27 cellular contexts compared by ENCODE assay signal in genomic region chr22:37514526-37515051, GRCh38. TPM values are rescaled to one million over a fixed set of nuclear protein-coding genes. Genes with fewer than 3 reads are reported as not detected.
DNase-seq lines count a peak whose midpoint lies in the region; ATAC-seq and TF ChIP-seq lines count a peak whose summit lies in the region.
"Had no signal": no experiment of that assay in that cellular context is flagged by ENCODE, and none has a peak within 500 bp of the region (broad histone marks: within the 10 kb centered on the region; RNA-seq: fewer than 3 reads in every experiment).

No MANE protein-coding gene starts in this region.

- H3K4me3 ChIP-seq in Caco-2 (ENCODE audit: low read depth, low read length) (no peak overlapping the region), GM23338 (no peak overlapping the region), WERI-Rb-1 (ENCODE audit: low read depth, low read length) (no peak overlapping the region), gastrocnemius medialis (no peak overlapping the region)
- H3K4me3 ChIP-seq: GM12878, lung, sigmoid colon, uterus had no signal

- H3K4me2 ChIP-seq in GM23338, result no peak overlapping the region

- ATAC-seq in GM23338 (no peak), HG02885 (IDR thresholded peaks at IDR 0.05; ENCODE audit: poor library complexity, unreplicated experiment) (no peak), gastrocnemius medialis (no peak)
- ATAC-seq: activated T-helper 17 cell treated with anti-CD3 and anti-CD28 coated beads, Interleukin-2, amount 50 U/mL, for 72 hours; GM12878; stimulated activated memory B cell treated with anti-CD40 and anti-IgM and Interleukin-4, amounts not matched to agents 10 μg/mL and 1 μg/mL and 100 μg/mL, for 72 hours had no signal

- no peak for TF ChIP-seq POLR2A in gastrocnemius medialis (IDR thresholded peaks at IDR 0.05)

- BruUV-seq in Caco-2 (replicated peaks; lab: Mats Ljungman, UMichigan), result no TSS peak

- intact Hi-C loops in Caco-2 (cut with micrococcal nuclease; ENCODE audit: unreplicated experiment) (no loop called here), gastrocnemius medialis (cut with DNase I; ENCODE audit: low total_unique reads) (no loop called here)
- intact Hi-C loops in activated CD4-positive, alpha-beta memory T cell treated with anti-CD3 and anti-CD28 coated beads for 36 hours (cut with micrococcal nuclease), result no loop called here

- H3K9me3 ChIP-seq in Caco-2 (no peaks in the 10 kb centered on the region), WERI-Rb-1 (ENCODE audit: severe bottlenecking) (no peaks in the 10 kb centered on the region), gastrocnemius medialis (no peaks in the 10 kb centered on the region)
- H3K9me3 ChIP-seq: sigmoid colon, uterus had no signal

- TF ChIP-seq CTCF in Caco-2 (IDR thresholded peaks at IDR 0.05; ENCODE audit: insufficient read depth in 1 of 2, low read depth in 1 of 2, low read length in 1 of 2, severe bottlenecking in 1 of 2, unreplicated experiment in 1 of 2) (no peak), GM23338 (conservative IDR thresholded peaks at IDR 0.05; ENCODE audit: low read depth in 2 of 2) (no peak), WERI-Rb-1 (IDR thresholded peaks at IDR 0.05; ENCODE audit: low read depth, low read length) (no peak), nephron progenitor cell (IDR thresholded peaks at IDR 0.05) (no peak), gastrocnemius medialis (IDR thresholded peaks at IDR 0.05 in 4 of 5, conservative IDR thresholded peaks at IDR 0.05 in 1 of 5) (no peak)

- H3K4me3 Mint-ChIP-seq in Caco-2 (ENCODE audit: unreplicated experiment) (no peak overlapping the region), GM23338 (no peak overlapping the region), nephron progenitor cell (no peak overlapping the region)
- H3K4me3 Mint-ChIP-seq in activated CD4-positive, alpha-beta memory T cell treated with anti-CD3 and anti-CD28 coated beads for 36 hours, result no peak overlapping the region
- H3K4me3 Mint-ChIP-seq: activated B cell treated with CpG ODN at 0.5 μM for 24 hours; activated CD4-positive, alpha-beta memory T cell treated with anti-CD3 and anti-CD28 coated beads, Interleukin-2, amount 10 ng/mL, durations not matched to agents 7 days and 5 days; activated T-helper 17 cell treated with anti-CD3 and anti-CD28 coated beads, Interleukin-2, amount 50 U/mL, for 72 hours; stimulated activated memory B cell treated with anti-CD40 and anti-IgM and Interleukin-4, amounts not matched to agents 10 μg/mL and 1 μg/mL and 100 μg/mL, for 72 hours had no signal

- H3K27me3 ChIP-seq in Caco-2 (replicated peaks; ENCODE audit: control insufficient read depth, insufficient read depth, low read length) (no peaks in the 10 kb centered on the region), GM23338 (ENCODE audit: insufficient read depth) (peaks cover 21% of the 10 kb centered on the region), WERI-Rb-1 (ENCODE audit: insufficient read depth, low read depth, severe bottlenecking) (no peaks in the 10 kb centered on the region), gastrocnemius medialis (peaks cover 0 to 7% (median 7%) of the 10 kb centered on the region in 3 donors)

- no peaks in the 10 kb centered on the region for H3K9me2 ChIP-seq in GM23338 (ENCODE audit: insufficient read depth)

- no peaks in the 10 kb centered on the region for H3K27me3 Mint-ChIP-seq in Caco-2 (ENCODE audit: insufficient read depth, unreplicated experiment)
- peaks cover 13% of the 10 kb centered on the region for H3K27me3 Mint-ChIP-seq in GM23338 (ENCODE audit: insufficient read depth, low read depth, poor library complexity)
- peaks cover 11% of the 10 kb centered on the region for H3K27me3 Mint-ChIP-seq in nephron progenitor cell (ENCODE audit: low read depth, poor library complexity)
- peaks cover 9% of the 10 kb centered on the region for H3K27me3 Mint-ChIP-seq in activated CD4-positive, alpha-beta memory T cell treated with anti-CD3 and anti-CD28 coated beads for 36 hours

- H4K20me1 ChIP-seq in GM23338 (replicated peaks; ENCODE audit: insufficient read depth), result no peaks in the 10 kb centered on the region

- in situ Hi-C loops in gastrocnemius medialis (cut with MboI; ENCODE audit: low sequenced_read_pairs in 4 of 4), result no loop called here

- H3K36me3 Mint-ChIP-seq in Caco-2 (ENCODE audit: insufficient read depth, unreplicated experiment) (peaks cover 30% of the 10 kb centered on the region), GM23338 (ENCODE audit: low read depth) (peaks cover 8% of the 10 kb centered on the region; the same call in 2 of the 3 replicates), nephron progenitor cell (ENCODE audit: low read depth) (peaks cover 11% of the 10 kb centered on the region)
- H3K36me3 Mint-ChIP-seq in activated CD4-positive, alpha-beta memory T cell treated with anti-CD3 and anti-CD28 coated beads for 36 hours, result no peaks in the 10 kb centered on the region
- H3K36me3 Mint-ChIP-seq: stimulated activated memory B cell treated with anti-CD40 and anti-IgM and Interleukin-4, amounts not matched to agents 10 μg/mL and 1 μg/mL and 100 μg/mL, for 72 hours had no signal

- DNase-seq in Caco-2 (no peak), GM23338 (ENCODE audit: low spot score) (no peak), WERI-Rb-1 (peak; percentile 71), nephron progenitor cell (no peak), SKM-1 (lab: John Stamatoyannopoulos, UW; ENCODE audit: unreplicated experiment) (no peak), gastrocnemius medialis (no peak)
- DNase-seq in activated CD4-positive, alpha-beta memory T cell treated with anti-CD3 and anti-CD28 coated beads for 36 hours, result no peak
- DNase-seq: activated B cell treated with CpG ODN at 0.5 μM for 24 hours; activated CD4-positive, alpha-beta memory T cell treated with anti-CD3 and anti-CD28 coated beads, Interleukin-2, amount 10 ng/mL, durations not matched to agents 7 days and 5 days; activated CD8-positive, alpha-beta memory T cell treated with anti-CD3 and anti-CD28 coated beads, Interleukin-2, amount 50 U/mL, for 48 hours; activated naive CD4-positive, alpha-beta T cell treated with anti-CD3 and anti-CD28 coated beads, Interleukin-2, amount 50 U/mL, for 16 hours; amniotic stem cell; effector CD8-positive, alpha-beta T cell; NCI-H187 treated with DMSO at 0.1 percent for 48 hours; NCI-H774; SIG-M5; sigmoid colon; stimulated activated CD4-positive, alpha-beta T cell treated with anti-CD3 and anti-CD28 coated beads, Interleukin-4, amount 100 ng/mL, for 4 hours; SW 1271; T1000; uterus had no signal

- H2AFZ ChIP-seq in GM23338, result no peak overlapping the region

- peak overlapping the region; percentile 63 for H3K27ac Mint-ChIP-seq in Caco-2 (ENCODE audit: unreplicated experiment)
- peak overlapping the region; percentile 50; the same call in 1 of the 2 replicates for H3K27ac Mint-ChIP-seq in GM23338
- H3K27ac Mint-ChIP-seq in nephron progenitor cell, result peak overlapping the region; percentile 38
- no peak overlapping the region for H3K27ac Mint-ChIP-seq in activated CD4-positive, alpha-beta memory T cell treated with anti-CD3 and anti-CD28 coated beads for 36 hours
- H3K27ac Mint-ChIP-seq: activated B cell treated with CpG ODN at 0.5 μM for 24 hours; activated CD4-positive, alpha-beta memory T cell treated with anti-CD3 and anti-CD28 coated beads, Interleukin-2, amount 10 ng/mL, durations not matched to agents 7 days and 5 days; activated T-helper 17 cell treated with anti-CD3 and anti-CD28 coated beads, Interleukin-2, amount 50 U/mL, for 72 hours; stimulated activated memory B cell treated with anti-CD40 and anti-IgM and Interleukin-4, amounts not matched to agents 10 μg/mL and 1 μg/mL and 100 μg/mL, for 72 hours had no signal

- H3F3A ChIP-seq in GM23338 (replicated peaks; ENCODE audit: low read depth), result peaks cover 4% of the 10 kb centered on the region; the same call in 1 of the 2 replicates

- H3K4me1 Mint-ChIP-seq in Caco-2 (ENCODE audit: low read depth, unreplicated experiment), result peaks cover 24% of the 10 kb centered on the region
- peaks cover 12% of the 10 kb centered on the region for H3K4me1 Mint-ChIP-seq in GM23338
- peaks cover 57% of the 10 kb centered on the region for H3K4me1 Mint-ChIP-seq in nephron progenitor cell
- H3K4me1 Mint-ChIP-seq in activated CD4-positive, alpha-beta memory T cell treated with anti-CD3 and anti-CD28 coated beads for 36 hours (ENCODE audit: low read depth), result peaks cover 3% of the 10 kb centered on the region

- POLR2A ChIA-PET in Caco-2 (lab: Charles Lee), result no interaction called here
- POLR2A ChIA-PET in activated CD4-positive, alpha-beta memory T cell treated with anti-CD3 and anti-CD28 coated beads for 36 hours (lab: Charles Lee), result no interaction called here

- CTCF ChIA-PET in Caco-2 (lab: Charles Lee), result interaction anchor here (0.9 kb wide), 1 partner anchor 47 kb away, joined by 3 read pairs; no protein-coding TSS in a partner anchor
- CTCF ChIA-PET in activated CD4-positive, alpha-beta memory T cell treated with anti-CD3 and anti-CD28 coated beads for 36 hours (lab: Charles Lee), result no interaction called here

- peaks cover 7% of the 10 kb centered on the region; the same call in 1 of the 2 replicates for H3K36me3 ChIP-seq in Caco-2 (ENCODE audit: control insufficient read depth, insufficient read depth, low read length)
- H3K36me3 ChIP-seq in GM23338 (ENCODE audit: insufficient read depth), result no peaks in the 10 kb centered on the region
- H3K36me3 ChIP-seq in WERI-Rb-1, result no peaks in the 10 kb centered on the region; the same call in 1 of the 2 replicates
- no peaks in the 10 kb centered on the region for H3K36me3 ChIP-seq in gastrocnemius medialis
- H3K36me3 ChIP-seq: sigmoid colon, uterus had no signal

- peaks cover 33% of the 10 kb centered on the region for H3K4me1 ChIP-seq in Caco-2
- peaks cover 3% of the 10 kb centered on the region; the same call in 1 of the 2 replicates for H3K4me1 ChIP-seq in GM23338 (ENCODE audit: insufficient read depth)
- peaks cover 11 to 18% of the 10 kb centered on the region in 2 donors for H3K4me1 ChIP-seq in gastrocnemius medialis

- no peaks in the 10 kb centered on the region for H3K79me2 ChIP-seq in GM23338 (replicated peaks; ENCODE audit: insufficient read depth)

- no peaks in the 10 kb centered on the region for H3K9me3 Mint-ChIP-seq in Caco-2 (ENCODE audit: unreplicated experiment)
- peaks cover 6% of the 10 kb centered on the region; the same call in 2 of the 3 replicates for H3K9me3 Mint-ChIP-seq in GM23338
- H3K9me3 Mint-ChIP-seq in nephron progenitor cell, result peaks cover 3% of the 10 kb centered on the region
- H3K9me3 Mint-ChIP-seq in activated CD4-positive, alpha-beta memory T cell treated with anti-CD3 and anti-CD28 coated beads for 36 hours, result no peaks in the 10 kb centered on the region
- H3K9me3 Mint-ChIP-seq: activated CD4-positive, alpha-beta memory T cell treated with anti-CD3 and anti-CD28 coated beads, Interleukin-2, amount 10 ng/mL, durations not matched to agents 7 days and 5 days; activated T-helper 17 cell treated with anti-CD3 and anti-CD28 coated beads, Interleukin-2, amount 50 U/mL, for 72 hours; stimulated activated memory B cell treated with anti-CD40 and anti-IgM and Interleukin-4, amounts not matched to agents 10 μg/mL and 1 μg/mL and 100 μg/mL, for 72 hours had no signal

- H3K27ac ChIP-seq in GM23338 (ENCODE audit: low read depth), result no peak overlapping the region
- H3K27ac ChIP-seq in WERI-Rb-1, result peak overlapping the region; percentile 56
- no peak overlapping the region for H3K27ac ChIP-seq in gastrocnemius medialis
- H3K27ac ChIP-seq: C4-2B, sigmoid colon, uterus had no signal

RNA-seq across cellular contexts. Expression of gene CARD10, which starts 4.6 kb away (rescaled TPM):
- 26.5 and 31.7 TPM in 2 replicates for total RNA-seq in Caco-2 (2022)
- 17.0 and 17.2 TPM in 2 replicates for total RNA-seq in GM23338 (2014; rRNA removed; shearing (Covaris generic))
- polyA plus RNA-seq in GM23338 (2016; fragmentation: Nextera tagmentation; extraction: Ambion mirVana), result 5.4 and 5.8 TPM in 2 replicates
- total RNA-seq in activated CD4-positive, alpha-beta memory T cell treated with anti-CD3 and anti-CD28 coated beads for 36 hours, result under 1 TPM in 1 of 2 experiments, not detected in 1; 0.12 TPM
- 1 to 10 TPM; 2.6 to 5.7 (median 4.4) TPM for total RNA-seq in gastrocnemius medialis
- total RNA-seq: activated B cell treated with CpG ODN at 0.5 μM for 24 hours had no signal

RNA-seq across cellular contexts. Expression of gene MFNG, which starts 28.4 kb away (rescaled TPM):
- total RNA-seq in Caco-2 (2022) (3.6 TPM in 2 replicates), gastrocnemius medialis (1 to 10 TPM; 2.4 to 7.0 (median 5.2) TPM)
- total RNA-seq in GM23338 (2014; rRNA removed; shearing (Covaris generic)), result 1.9 and 3.8 TPM in 2 replicates
- polyA plus RNA-seq in GM23338 (2016; fragmentation: Nextera tagmentation; extraction: Ambion mirVana), result 1.1 and 1.4 TPM in 2 replicates
- 100 to 1,000 TPM; 101 to 106 TPM for total RNA-seq in activated CD4-positive, alpha-beta memory T cell treated with anti-CD3 and anti-CD28 coated beads for 36 hours

RNA-seq across cellular contexts. Expression of gene CDC42EP1, which starts 45.7 kb away (rescaled TPM):
- 75.0 and 76.1 TPM in 2 replicates for total RNA-seq in Caco-2 (2022)
- 8.5 and 10.2 TPM in 2 replicates for total RNA-seq in GM23338 (2014; rRNA removed; shearing (Covaris generic))
- polyA plus RNA-seq in GM23338 (2016; fragmentation: Nextera tagmentation; extraction: Ambion mirVana), result 7.7 and 8.4 TPM in 2 replicates
- 1 to 10 TPM; 1.4 to 1.9 TPM for total RNA-seq in activated CD4-positive, alpha-beta memory T cell treated with anti-CD3 and anti-CD28 coated beads for 36 hours
- total RNA-seq in gastrocnemius medialis, result 1 to 10 TPM; 5.6 to 8.8 (median 6.8) TPM
- total RNA-seq: activated B cell treated with CpG ODN at 0.5 μM for 24 hours had no signal

Comparison
In these comparisons a context has a peak if more than half of its experiments do, and no peak if none do; other contexts are left out.
1. RNA of gene MFNG, which starts 28.4 kb away (total RNA-seq): 101 to 106 TPM in activated CD4-positive, alpha-beta memory T cell treated with anti-CD3 and anti-CD28 coated beads for 36 hours; 2.4 to 7.0 TPM in gastrocnemius medialis, 3.6 TPM in Caco-2 and 1.9 to 3.8 TPM in GM23338; every median in the first group is over 10 times any median in the second.